ENCODE assay signal across 8 cellular contexts in the genomic region with DNA sequence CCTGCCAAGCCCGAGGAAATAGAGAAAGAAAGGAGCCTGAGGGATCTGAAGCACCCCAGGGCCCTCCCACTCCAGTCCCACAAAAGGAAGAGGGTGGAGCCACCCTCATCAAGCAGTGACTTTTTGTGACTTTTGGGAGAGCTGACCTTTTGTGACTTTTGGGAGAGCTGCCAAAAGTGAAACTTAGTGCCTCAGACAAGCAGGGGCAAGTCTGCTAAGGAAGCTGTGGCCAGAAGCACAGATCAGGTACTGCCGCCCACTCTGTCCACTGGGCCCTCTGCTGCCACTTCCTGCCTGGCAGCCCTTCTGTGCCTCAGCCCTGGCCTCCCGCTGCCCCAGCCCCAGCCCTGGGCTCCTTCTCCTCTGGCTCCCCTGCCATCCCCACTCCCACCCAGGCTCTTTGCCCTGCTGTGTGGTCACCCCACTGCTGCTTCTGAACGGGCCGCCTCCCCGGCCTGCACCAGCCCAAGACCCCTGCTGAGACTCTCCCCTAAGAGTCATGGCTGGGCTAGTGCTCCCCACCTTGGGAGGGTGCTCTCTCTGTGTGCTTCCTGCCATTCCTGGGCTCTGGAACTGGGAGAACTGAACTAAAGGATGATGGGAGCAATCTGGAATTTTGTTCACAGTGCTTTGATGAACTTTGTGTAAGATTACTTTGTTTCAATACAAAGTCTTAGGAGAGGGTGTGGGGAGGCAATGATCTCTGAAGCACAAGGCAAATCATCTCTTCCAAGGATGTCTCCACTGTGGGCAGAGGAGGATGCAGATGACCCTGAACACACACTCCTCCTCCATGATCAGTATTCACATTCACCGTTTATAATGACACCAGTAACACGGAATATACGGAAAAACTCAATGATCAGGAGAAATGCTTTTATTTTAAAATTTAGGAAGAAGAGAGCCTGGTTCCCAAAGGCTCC. TPM values are rescaled to one million over a fixed set of nuclear protein-coding genes. Genes with fewer than 3 reads are reported as not detected.
DNase-seq lines count a peak whose midpoint lies in the region; ATAC-seq and TF ChIP-seq lines count a peak whose summit lies in the region.
"Had no signal": no experiment of that assay in that cellular context is flagged by ENCODE, and none has a peak within 500 bp of the region (broad histone marks: within the 10 kb centered on the region; RNA-seq: fewer than 3 reads in every experiment).

TSS of gene APOBEC3H (plus strand) at position 147 of the 923 bp plus-strand sequence. CDS start 3,035 bp downstream, outside the sequence.

- H3K4ac ChIP-seq in neuronal stem cell (ENCODE audit: low read length) = no peak within 1 kb of the TSS

- H3K4me1 Mint-ChIP-seq in glutamatergic neuron (ENCODE audit: low read depth, unreplicated experiment) = no peaks in the 10 kb centered on the region

- H3K4me3 ChIP-seq in choroid plexus epithelial cell (ENCODE audit: low read depth, low read length) = no peak within 1 kb of the TSS
- H3K4me3 ChIP-seq in neuronal stem cell (ENCODE audit: low read length in 2 of 2) = no peak within 1 kb of the TSS
- H3K4me3 ChIP-seq: psoas muscle had no signal

- H3K9me3 Mint-ChIP-seq in glutamatergic neuron (ENCODE audit: unreplicated experiment) = peaks cover 1% of the 10 kb centered on the region

- TF ChIP-seq CTCF in choroid plexus epithelial cell (conservative IDR thresholded peaks at IDR 0.05; ENCODE audit: low read depth, low read length) (no peak), glutamatergic neuron (IDR thresholded peaks at IDR 0.05; ENCODE audit: partially characterized antibody, unreplicated experiment) (no peak)

- H3K27ac Mint-ChIP-seq in glutamatergic neuron (ENCODE audit: unreplicated experiment) = no peak within 1 kb of the TSS

- in situ Hi-C loops in GM18951 (cut with MboI; ENCODE audit: low sequenced_read_pairs, unreplicated experiment) = no loop called here

- peak within 1 kb of the TSS; percentile 95 for H3K18ac ChIP-seq in neuronal stem cell (ENCODE audit: low read length)

- no peak within 1 kb of the TSS for H3K14ac ChIP-seq in neuronal stem cell (ENCODE audit: low read length)

- peak within 1 kb of the TSS; percentile 83 for H3K27ac ChIP-seq in neuronal stem cell (replicated peaks; ENCODE audit: low read length)
- H3K27ac ChIP-seq: psoas muscle had no signal

- TF ChIP-seq POLR2A in GM18951 (IDR thresholded peaks at IDR 0.05; ENCODE audit: extremely low read depth, insufficient read depth, insufficient read length) = peak; percentile 48

- H2AK5ac ChIP-seq in neuronal stem cell (ENCODE audit: low read depth, low read length) = peak within 1 kb of the TSS; percentile 98

- H3K36me3 Mint-ChIP-seq in glutamatergic neuron (ENCODE audit: unreplicated experiment) = no peaks in the 10 kb centered on the region

- peak within 1 kb of the TSS; percentile 85 for H2BK5ac ChIP-seq in neuronal stem cell (ENCODE audit: low read length)

- ATAC-seq in HG02885 (IDR thresholded peaks at IDR 0.05; ENCODE audit: poor library complexity, unreplicated experiment) (no peak), GM19395 (IDR thresholded peaks at IDR 0.05; ENCODE audit: unreplicated experiment) (no peak)
- ATAC-seq: psoas muscle had no signal

- peak within 1 kb of the TSS; percentile 79 for H2AFZ ChIP-seq in neuronal stem cell (ENCODE audit: low read length)

- no peaks in the 10 kb centered on the region for H3K36me3 ChIP-seq in neuronal stem cell (replicated peaks in 1 of 2; ENCODE audit: control insufficient read depth in 2 of 2, insufficient read depth in 2 of 2, low read length in 2 of 2)

- peaks cover 0 to 12% (median 0%) of the 10 kb centered on the region in 3 experiments for H3K27me3 ChIP-seq in neuronal stem cell (ENCODE audit: control insufficient read depth in 3 of 3, insufficient read depth in 3 of 3, low read depth in 1 of 3, low read length in 3 of 3)

- peak within 1 kb of the TSS; percentile 52 for H2BK120ac ChIP-seq in neuronal stem cell (ENCODE audit: low read depth, low read length)

- H3K27me3 Mint-ChIP-seq in glutamatergic neuron (ENCODE audit: unreplicated experiment) = peaks cover 6% of the 10 kb centered on the region

- peak within 1 kb of the TSS; percentile 95 for H2BK15ac ChIP-seq in neuronal stem cell (ENCODE audit: low read length)

- H3K4me3 Mint-ChIP-seq in glutamatergic neuron (ENCODE audit: unreplicated experiment) = no peak within 1 kb of the TSS

- H3K9ac ChIP-seq in neuronal stem cell (ENCODE audit: low read depth, low read length, poor library complexity) = peak within 1 kb of the TSS; percentile 75

- peak within 1 kb of the TSS; percentile 80 for H2BK12ac ChIP-seq in neuronal stem cell (ENCODE audit: low read length)

- H3K4me1 ChIP-seq in neuronal stem cell (ENCODE audit: control insufficient read depth in 2 of 2, insufficient read depth in 1 of 2, low read depth in 1 of 2, low read length in 2 of 2) = peaks cover 16 to 22% of the 10 kb centered on the region in 2 donors
- H3K4me1 ChIP-seq: psoas muscle had no signal

- H4K91ac ChIP-seq in neuronal stem cell (ENCODE audit: low read depth, low read length, poor library complexity) = peak within 1 kb of the TSS; percentile 57

- peak; percentile 81 for DNase-seq in NOMO-1 treated with DMSO at 0.1 percent for 48 hours (lab: John Stamatoyannopoulos, UW; ENCODE audit: unreplicated experiment)
- peak; percentile 10 for DNase-seq in choroid plexus epithelial cell (ENCODE audit: low read depth)
- DNase-seq in neuronal stem cell (ENCODE audit: low spot score) = no peak
- DNase-seq in glutamatergic neuron = no peak

- H4K8ac ChIP-seq in neuronal stem cell (ENCODE audit: low read depth, low read length) = peak within 1 kb of the TSS; percentile 29

- no peaks in the 10 kb centered on the region for H3K9me3 ChIP-seq in neuronal stem cell (replicated peaks in 1 of 2; ENCODE audit: control insufficient read depth in 2 of 2, insufficient read depth in 1 of 2, low read depth in 1 of 2, low read length in 2 of 2)
- H3K9me3 ChIP-seq: psoas muscle had no signal

- no CpG with 5 or more reads among the region's 9 CpGs for WGBS in neuronal stem cell (ENCODE audit: extremely low coverage in 2 of 2, insufficient read length in 2 of 2, insufficient replicate concordance in 1 of 2), 2 donors

- H3K79me1 ChIP-seq in neuronal stem cell (ENCODE audit: low read depth, low read length) = no peaks in the 10 kb centered on the region

- H3K23ac ChIP-seq in neuronal stem cell (ENCODE audit: low read depth, low read length, poor library complexity) = no peak within 1 kb of the TSS

- no peak within 1 kb of the TSS for H3K4me2 ChIP-seq in neuronal stem cell (ENCODE audit: insufficient read depth, low read length, poor library complexity, severe bottlenecking)

RNA-seq across cellular contexts. Expression of gene APOBEC3H, which starts in this region (rescaled TPM):
- polyA plus RNA-seq in neuronal stem cell (2013, experiment 1 of 2) = 2.4 TPM
- polyA plus RNA-seq in neuronal stem cell (2013, experiment 2 of 2) = 2.0 TPM
- total RNA-seq in glutamatergic neuron (ENCODE audit: unreplicated experiment) = not detected
- total RNA-seq: psoas muscle had no signal

Comparison
In these comparisons a context has a peak if more than half of its experiments do, and no peak if none do; other contexts are left out.
1. DNase-seq: peak in NOMO-1 treated with DMSO at 0.1 percent for 48 hours (single experiment) and choroid plexus epithelial cell (single experiment); none in neuronal stem cell (single experiment) and glutamatergic neuron (single experiment).